ENCODE assay signal across 8 cellular contexts in the genomic region with DNA sequence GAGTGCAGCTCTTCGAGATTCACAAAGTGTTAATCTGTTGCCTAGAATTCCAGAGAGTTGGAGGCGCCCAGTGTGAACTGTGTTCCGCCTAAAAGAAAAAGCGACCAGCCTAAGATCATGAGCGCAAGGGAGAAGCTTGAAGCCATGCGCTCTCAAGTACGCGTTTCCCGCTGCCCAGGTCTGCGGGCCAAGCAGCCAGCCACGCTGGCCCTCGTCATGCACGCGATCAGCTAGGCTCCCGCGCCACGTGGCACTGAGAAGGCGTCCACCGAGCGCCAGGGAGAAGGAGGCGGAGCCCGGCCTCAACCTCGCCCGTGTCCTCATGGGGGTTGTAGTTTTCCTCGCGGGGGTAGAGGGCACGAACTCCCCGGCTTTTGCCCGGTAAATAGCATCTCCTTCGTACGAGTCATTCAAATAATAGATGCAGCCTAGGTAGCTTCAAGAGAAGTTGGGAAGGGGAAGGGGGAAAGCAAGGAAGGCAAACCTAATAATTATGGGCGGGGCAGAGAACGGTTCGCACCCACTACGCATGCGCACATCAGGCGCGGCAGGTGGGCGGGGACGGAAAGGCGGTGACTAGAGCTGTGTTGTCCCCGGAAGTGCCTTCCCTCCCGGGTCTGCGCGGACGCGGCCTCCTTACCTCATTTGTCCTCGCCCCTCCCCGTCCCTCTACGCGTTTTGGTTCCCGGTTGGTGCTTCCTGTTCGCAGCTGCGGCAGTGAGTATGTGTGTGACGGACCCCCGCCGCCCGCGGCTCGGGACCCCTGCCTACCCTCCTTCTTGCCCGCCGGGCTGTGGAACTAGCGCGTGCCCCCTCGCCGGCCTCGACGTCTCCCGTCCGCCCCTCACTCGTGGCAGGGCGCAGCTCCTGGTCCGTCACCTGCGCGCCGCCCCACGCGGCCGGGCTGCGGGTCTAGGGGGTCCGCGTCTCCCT. TPM values are rescaled to one million over a fixed set of nuclear protein-coding genes. Genes with fewer than 3 reads are reported as not detected.
DNase-seq lines count a peak whose midpoint lies in the region; ATAC-seq and TF ChIP-seq lines count a peak whose summit lies in the region.

A gene (plus strand): TSS at position 668 of the 933 bp plus-strand sequence.

- TF ChIP-seq POLR2A in breast epithelium (IDR thresholded peaks at IDR 0.05) = no peak

- peaks cover 51% of the 10 kb centered on the region for H3K79me2 ChIP-seq in ACC112 (ENCODE audit: control insufficient read depth, insufficient read depth, low read length, unreplicated experiment)

- intact Hi-C loops in breast epithelium (cut with DNase I; ENCODE audit: low total_unique reads) = no loop called here

- H2AFZ ChIP-seq in ACC112 (ENCODE audit: low read length, unreplicated experiment) = peak within 1 kb of the TSS; percentile 98

- peak within 1 kb of the TSS; percentile 92 for H3K4me3 ChIP-seq in ACC112 (ENCODE audit: low read depth, low read length)
- peak within 1 kb of the TSS; percentile 79 to 94 (median 86) for H3K4me3 ChIP-seq in breast epithelium
- peak within 1 kb of the TSS; percentile 87 for H3K4me3 ChIP-seq in iPS-20b (ENCODE audit: low read length)
- H3K4me3 ChIP-seq in skin epidermis = peak within 1 kb of the TSS; percentile 55 to 93 (median 87)

- H3K4me1 ChIP-seq in ACC112 (ENCODE audit: control insufficient read depth, insufficient read depth, low read length, unreplicated experiment) (peaks cover 8% of the 10 kb centered on the region), breast epithelium (peaks cover 0 to 4% of the 10 kb centered on the region in 2 donors), iPS-20b (ENCODE audit: insufficient read depth, low read length) (no peaks in the 10 kb centered on the region)

- ATAC-seq in GM18870 (IDR thresholded peaks at IDR 0.05; ENCODE audit: unreplicated experiment) (peak; percentile 84), HG03135 (IDR thresholded peaks at IDR 0.05; ENCODE audit: unreplicated experiment) (peak; percentile 96)

- H3K27ac ChIP-seq in ACC112 (ENCODE audit: low read depth, low read length) (peak within 1 kb of the TSS; percentile 80), VCaP (peak within 1 kb of the TSS; percentile 84), breast epithelium (peak within 1 kb of the TSS; percentile 95 to 96), iPS-20b (ENCODE audit: low read length) (peak within 1 kb of the TSS; percentile 60), skin epidermis (peak within 1 kb of the TSS; percentile 72 to 99 (median 94))

- DNase-seq in NCI-H2196 treated with DMSO at 0.1 percent for 48 hours (lab: John Stamatoyannopoulos, UW; ENCODE audit: unreplicated experiment) = peak; percentile 88
- peak; percentile 95 to 97 for DNase-seq in breast epithelium (ENCODE audit: low spot score in 2 of 2)

- H3K27me3 ChIP-seq in ACC112 (ENCODE audit: insufficient read depth, low read length) = no peaks in the 10 kb centered on the region
- no peaks in the 10 kb centered on the region for H3K27me3 ChIP-seq in breast epithelium
- H3K27me3 ChIP-seq in iPS-20b (ENCODE audit: insufficient read depth, low read length) = peaks cover 6% of the 10 kb centered on the region

- no peaks in the 10 kb centered on the region for H3K36me3 ChIP-seq in ACC112 (ENCODE audit: insufficient read depth, low read length)
- H3K36me3 ChIP-seq in breast epithelium = no peaks in the 10 kb centered on the region
- no peaks in the 10 kb centered on the region for H3K36me3 ChIP-seq in iPS-20b (ENCODE audit: insufficient read depth, low read depth, low read length)

- TF ChIP-seq CTCF in VCaP (conservative IDR thresholded peaks at IDR 0.05) (no peak), breast epithelium (IDR thresholded peaks at IDR 0.05) (no peak)

- H3K9me3 ChIP-seq in breast epithelium (no peaks in the 10 kb centered on the region), iPS-20b (ENCODE audit: insufficient read depth, low read depth, low read length) (peaks cover 5% of the 10 kb centered on the region; the same call in 1 of the 2 replicates)

- H3K9ac ChIP-seq in iPS-20b (ENCODE audit: low read depth, low read length) = peak within 1 kb of the TSS; percentile 88

RNA-seq across cellular contexts. Expression of the gene that starts here (rescaled TPM):
- total RNA-seq in breast epithelium = 10 to 100 TPM; 19.8 to 29.1 (median 26.9) TPM

Comparison
In these comparisons a context has a peak if more than half of its experiments do, and no peak if none do; other contexts are left out.
1. Peak in every context shown above with its lines: DNase-seq, ATAC-seq, H3K4me3 ChIP-seq and H3K27ac ChIP-seq.